Comparison of ENCODE assay signal across 22 cellular contexts in the genomic region with DNA sequence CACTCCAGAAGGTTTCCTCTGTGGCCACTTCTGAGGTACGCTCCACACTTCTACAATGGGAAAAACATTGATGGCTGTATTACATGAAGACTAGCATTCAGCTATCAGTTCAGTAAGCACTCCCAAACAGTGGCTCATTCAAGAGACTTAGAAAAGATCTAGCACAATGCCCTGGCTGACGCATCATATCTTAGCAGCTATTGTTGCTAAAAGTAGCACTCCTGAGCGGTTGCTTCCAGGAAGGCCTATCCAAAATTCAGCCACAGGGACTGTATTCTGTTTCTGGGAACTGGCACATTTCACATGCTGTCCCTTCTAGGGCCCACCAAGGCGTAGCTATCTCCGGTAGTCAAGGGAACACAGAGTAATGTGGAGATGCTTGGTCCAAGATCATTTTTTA.
"Had no signal": no experiment of that assay in that cellular context is flagged by ENCODE, and none has a peak within 500 bp of the region (broad histone marks: within the 10 kb centered on the region; RNA-seq: fewer than 3 reads in every experiment).

No MANE protein-coding gene starts in this region.

- DNase-seq: activated B cell treated with CpG ODN at 0.5 μM for 24 hours; activated CD4-positive, alpha-beta T cell treated with anti-CD3 and anti-CD28 coated beads for 36 hours; activated CD4-positive, alpha-beta T cell treated with anti-CD3 and anti-CD28 coated beads, Interleukin-2, amount 50 U/mL, for 4 hours; activated CD8-positive, alpha-beta memory T cell treated with anti-CD3 and anti-CD28 coated beads for 24 hours; activated CD8-positive, alpha-beta memory T cell treated with anti-CD3 and anti-CD28 coated beads, Interleukin-2, amount 50 U/mL, for 48 hours; activated naive CD4-positive, alpha-beta T cell; activated T-cell treated with anti-CD3 and anti-CD28 coated beads, Interleukin-2, amount 50 U/mL, for 4 hours; adrenal gland; brain microvascular endothelial cell; effector memory CD8-positive, alpha-beta T cell; kidney; left lung; mammary epithelial cell; mucosa of descending colon; nephron progenitor cell; stimulated activated CD4-positive, alpha-beta T cell treated with anti-CD3 and anti-CD28 coated beads, Interleukin-4, amount 100 ng/mL, for 24 hours; stimulated activated naive CD4-positive, alpha-beta T cell treated with Interleukin-2 at 50 U/mL for 16 hours; T1000; tibial artery had no signal

- H3K36me3 ChIP-seq: adrenal gland, ascending aorta, brain microvascular endothelial cell, gastroesophageal sphincter, left lung, prostate gland, tibial artery had no signal

- H3K9me3 ChIP-seq: adrenal gland, ascending aorta, gastroesophageal sphincter, left lung, mucosa of descending colon, prostate gland, tibial artery had no signal

- ATAC-seq: activated CD4-positive, alpha-beta T cell treated with anti-CD3 and anti-CD28 coated beads for 36 hours; activated T-cell treated with anti-CD3 and anti-CD28 coated beads, Interleukin-2, amount 50 U/mL, for 4 hours; effector memory CD8-positive, alpha-beta T cell; gastroesophageal sphincter; left lung; mucosa of descending colon had no signal

- H3K4me1 ChIP-seq: adrenal gland, ascending aorta, gastroesophageal sphincter, left lung, prostate gland, tibial artery had no signal

- H3K27me3 ChIP-seq: adrenal gland, ascending aorta, brain microvascular endothelial cell, gastroesophageal sphincter, left lung, tibial artery had no signal

- H3K4me3 ChIP-seq: adrenal gland, ascending aorta, gastroesophageal sphincter, left lung, mucosa of descending colon, prostate gland, tibial artery had no signal

- H3K27ac ChIP-seq: adrenal gland, ascending aorta, brain microvascular endothelial cell, gastroesophageal sphincter, left lung, prostate gland, tibial artery had no signal
